In genomic region chr14:103031956-103032355, GRCh38 we compare ENCODE assay signal across 1 cellular context.
TF ChIP-seq lines count a peak whose summit lies in the region.

No MANE protein-coding gene starts in this region.

TF ChIP-seq in SK-N-SH, 30 proteins besides CTCF, POLR2A, EP300 and RAD21 (continued from another document):
- TF ChIP-seq, protein P1, sequence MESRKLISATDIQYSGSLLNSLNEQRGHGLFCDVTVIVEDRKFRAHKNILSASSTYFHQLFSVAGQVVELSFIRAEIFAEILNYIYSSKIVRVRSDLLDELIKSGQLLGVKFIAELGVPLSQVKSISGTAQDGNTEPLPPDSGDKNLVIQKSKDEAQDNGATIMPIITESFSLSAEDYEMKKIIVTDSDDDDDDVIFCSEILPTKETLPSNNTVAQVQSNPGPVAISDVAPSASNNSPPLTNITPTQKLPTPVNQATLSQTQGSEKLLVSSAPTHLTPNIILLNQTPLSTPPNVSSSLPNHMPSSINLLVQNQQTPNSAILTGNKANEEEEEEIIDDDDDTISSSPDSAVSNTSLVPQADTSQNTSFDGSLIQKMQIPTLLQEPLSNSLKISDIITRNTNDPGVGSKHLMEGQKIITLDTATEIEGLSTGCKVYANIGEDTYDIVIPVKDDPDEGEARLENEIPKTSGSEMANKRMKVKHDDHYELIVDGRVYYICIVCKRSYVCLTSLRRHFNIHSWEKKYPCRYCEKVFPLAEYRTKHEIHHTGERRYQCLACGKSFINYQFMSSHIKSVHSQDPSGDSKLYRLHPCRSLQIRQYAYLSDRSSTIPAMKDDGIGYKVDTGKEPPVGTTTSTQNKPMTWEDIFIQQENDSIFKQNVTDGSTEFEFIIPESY (IDR thresholded peaks at IDR 0.05; ENCODE audit: borderline replicate concordance, low read depth): no peak
- TF ChIP-seq TEAD4 (IDR thresholded peaks at IDR 0.05; ENCODE audit: borderline replicate concordance, insufficient read depth): no peak
